In genomic region chr6:88722691-88723090, GRCh38 we compare ENCODE assay signal across 22 cellular contexts.
DNase-seq lines count a peak whose midpoint lies in the region; ATAC-seq and TF ChIP-seq lines count a peak whose summit lies in the region.
"Had no signal": no experiment of that assay in that cellular context is flagged by ENCODE, and none has a peak within 500 bp of the region (broad histone marks: within the 10 kb centered on the region; RNA-seq: fewer than 3 reads in every experiment).

No MANE protein-coding gene starts in this region.

- no peak overlapping the region for H3K4me3 ChIP-seq in AG04450 (ENCODE audit: low read depth, low read length)
- H3K4me3 ChIP-seq in SJSA1, result no peak overlapping the region
- H3K4me3 ChIP-seq in fibroblast of pulmonary artery (replicated peaks; ENCODE audit: low read depth, low read length), result no peak overlapping the region

- no peaks in the 10 kb centered on the region for H3K9me3 Mint-ChIP-seq in activated CD4-positive, alpha-beta memory T cell treated with anti-CD3 and anti-CD28 coated beads, Interleukin-2, amount 10 ng/mL, durations not matched to agents 7 days and 5 days

- DNase-seq in AG04450 (ENCODE audit: low read depth, low spot score) (peak; percentile 15), SJSA1 (ENCODE audit: low read depth in 1 of 2, low spot score in 2 of 2) (peak in 1 of 2 experiments; percentile 83), astrocyte of the hippocampus (ENCODE audit: low read depth, low spot score) (peak; percentile 43), fibroblast of pulmonary artery (ENCODE audit: low read depth) (peak; percentile 10), NCI-H2107 treated with DMSO at 0.1 percent for 48 hours (lab: John Stamatoyannopoulos, UW; ENCODE audit: unreplicated experiment) (no peak)
- no peak for DNase-seq in activated CD4-positive, alpha-beta memory T cell treated with anti-CD3 and anti-CD28 coated beads, Interleukin-2, amount 10 ng/mL, durations not matched to agents 7 days and 5 days
- DNase-seq: ACHN, Calu3, DMS79 treated with DMSO at 0.1 percent for 48 hours, H7, Kasumi-1, NCI-H1092 treated with DMSO at 0.1 percent for 48 hours, NCI-H1436 treated with DMSO at 0.1 percent for 48 hours, NCI-H187 treated with DMSO at 0.1 percent for 48 hours, NCI-H446, NCI-H524 treated with DMSO at 0.1 percent for 48 hours, NCI-H774, PC-3 had no signal

- no peaks in the 10 kb centered on the region for H3K36me3 ChIP-seq in SJSA1

- TF ChIP-seq CTCF in AG04450 (IDR thresholded peaks at IDR 0.05; ENCODE audit: low read depth, low read length) (no peak), fibroblast of pulmonary artery (IDR thresholded peaks at IDR 0.05; ENCODE audit: low read length, missing control alignments) (no peak)

- H3K27ac Mint-ChIP-seq in activated CD4-positive, alpha-beta memory T cell treated with anti-CD3 and anti-CD28 coated beads, Interleukin-2, amount 10 ng/mL, durations not matched to agents 7 days and 5 days, result no peak overlapping the region

- POLR2A ChIA-PET in AG04450 (lab: Yijun Ruan, JAX), result no interaction called here
- POLR2A ChIA-PET in activated CD4-positive, alpha-beta memory T cell treated with anti-CD3 and anti-CD28 coated beads, Interleukin-2, amount 10 ng/mL, durations not matched to agents 7 days and 5 days (lab: Charles Lee), result no interaction called here

- peaks cover 59% of the 10 kb centered on the region for H3K4me1 ChIP-seq in SJSA1 (replicated peaks)

- no peaks in the 10 kb centered on the region for H3K27me3 Mint-ChIP-seq in activated CD4-positive, alpha-beta memory T cell treated with anti-CD3 and anti-CD28 coated beads, Interleukin-2, amount 10 ng/mL, durations not matched to agents 7 days and 5 days

- no peaks in the 10 kb centered on the region for H3K9me3 ChIP-seq in AG04450 (ENCODE audit: control insufficient read depth, insufficient read depth, low read length)
- no peaks in the 10 kb centered on the region for H3K9me3 ChIP-seq in SJSA1 (replicated peaks)

- CTCF ChIA-PET in AG04450 (lab: Charles Lee), result no interaction called here
- CTCF ChIA-PET in activated CD4-positive, alpha-beta memory T cell treated with anti-CD3 and anti-CD28 coated beads, Interleukin-2, amount 10 ng/mL, durations not matched to agents 7 days and 5 days (lab: Charles Lee), result no interaction called here

- no peak overlapping the region for H3K4me3 Mint-ChIP-seq in activated CD4-positive, alpha-beta memory T cell treated with anti-CD3 and anti-CD28 coated beads, Interleukin-2, amount 10 ng/mL, durations not matched to agents 7 days and 5 days

- H3K27me3 ChIP-seq in AG04450 (ENCODE audit: control insufficient read depth, insufficient read depth, low read length) (no peaks in the 10 kb centered on the region), SJSA1 (replicated peaks) (no peaks in the 10 kb centered on the region)

- H3K4me1 Mint-ChIP-seq in activated CD4-positive, alpha-beta memory T cell treated with anti-CD3 and anti-CD28 coated beads, Interleukin-2, amount 10 ng/mL, durations not matched to agents 7 days and 5 days, result peaks cover 3% of the 10 kb centered on the region

- ATAC-seq in GM19397 (IDR thresholded peaks at IDR 0.05; ENCODE audit: unreplicated experiment) (no peak), GM21825 (IDR thresholded peaks at IDR 0.05; ENCODE audit: unreplicated experiment) (no peak)
- ATAC-seq: PC-3, SK-N-SH treated with all-trans-retinoic acid at 6 μM for 48 hours had no signal

- H3K36me3 Mint-ChIP-seq in activated CD4-positive, alpha-beta memory T cell treated with anti-CD3 and anti-CD28 coated beads, Interleukin-2, amount 10 ng/mL, durations not matched to agents 7 days and 5 days (ENCODE audit: low read depth), result peaks cover 3% of the 10 kb centered on the region

- no peak overlapping the region for H3K27ac ChIP-seq in AG04450 (ENCODE audit: low read depth, low read length)
- H3K27ac ChIP-seq in SJSA1, result peak overlapping the region; percentile 88
- H3K27ac ChIP-seq: 22Rv1 had no signal

Comparison
In these comparisons a context has a peak if more than half of its experiments do, and no peak if none do; other contexts are left out.
1. DNase-seq: peak in AG04450 (single experiment), astrocyte of the hippocampus (single experiment) and fibroblast of pulmonary artery (single experiment); none in NCI-H2107 treated with DMSO at 0.1 percent for 48 hours (single experiment) and activated CD4-positive, alpha-beta memory T cell treated with anti-CD3 and anti-CD28 coated beads, Interleukin-2, amount 10 ng/mL, durations not matched to agents 7 days and 5 days (single experiment).